In genomic region chr16:31712064-31712540, GRCh38 we compare ENCODE assay signal across 1 cellular context.
TF ChIP-seq lines count a peak whose summit lies in the region.

No MANE protein-coding gene starts in this region.

TF ChIP-seq in HepG2, 621 proteins besides CTCF, POLR2A, EP300 and RAD21 (continued from another document):
- no peak for TF ChIP-seq PBX2 (CRISPR knock-in tag; IDR thresholded peaks at IDR 0.05)
- peak; percentile 72; the same call in 1 of the 2 replicates for TF ChIP-seq ZC3H13 (CRISPR knock-in tag; IDR thresholded peaks at IDR 0.05)
- no peak for TF ChIP-seq PRDM4 (CRISPR knock-in tag; IDR thresholded peaks at IDR 0.05; ENCODE audit: borderline replicate concordance)
- no peak for TF ChIP-seq HDAC6 (IDR thresholded peaks at IDR 0.05; ENCODE audit: low read depth, low read length)
- 0 out of 2 replicates have a peak, but pooled peaks have one; percentile 21 for TF ChIP-seq HOXA3 (CRISPR knock-in tag; IDR thresholded peaks at IDR 0.05)
- TF ChIP-seq ZNF326 (CRISPR knock-in tag; IDR thresholded peaks at IDR 0.05; ENCODE audit: borderline replicate concordance), result peak; percentile 85; the same call in 1 of the 2 replicates
- 0 out of 2 replicates have a peak, but pooled peaks have one; percentile 29 for TF ChIP-seq ZBTB4 (CRISPR knock-in tag; IDR thresholded peaks at IDR 0.05; ENCODE audit: borderline replicate concordance)
- TF ChIP-seq ATRX (CRISPR knock-in tag; IDR thresholded peaks at IDR 0.05; ENCODE audit: borderline replicate concordance), result no peak
- no peak for TF ChIP-seq MXD4 (CRISPR knock-in tag; IDR thresholded peaks at IDR 0.05)
- TF ChIP-seq AKAP8 (CRISPR knock-in tag; IDR thresholded peaks at IDR 0.05), result peak; percentile 47; the same call in 1 of the 2 replicates
- peak; percentile 17; the same call in 1 of the 2 replicates for TF ChIP-seq SALL1 (CRISPR knock-in tag; IDR thresholded peaks at IDR 0.05)
- no peak for TF ChIP-seq KMT2B (CRISPR knock-in tag; IDR thresholded peaks at IDR 0.05)
- TF ChIP-seq ZNF225 (CRISPR knock-in tag; IDR thresholded peaks at IDR 0.05), result 0 out of 2 replicates have a peak, but pooled peaks have one; percentile 55
- no peak for TF ChIP-seq PRPF4 (IDR thresholded peaks at IDR 0.05; ENCODE audit: low read depth, low read length, poor library complexity, severe bottlenecking)
- no peak for TF ChIP-seq SOX6 (IDR thresholded peaks at IDR 0.05)
- no peak; the same call in 1 of the 2 replicates for TF ChIP-seq SOX6 (CRISPR knock-in tag; IDR thresholded peaks at IDR 0.05)
- no peak for TF ChIP-seq MTA1 (CRISPR knock-in tag; IDR thresholded peaks at IDR 0.05; ENCODE audit: borderline replicate concordance)
- TF ChIP-seq ZEB1 (IDR thresholded peaks at IDR 0.05; ENCODE audit: insufficient replicate concordance, low read depth), result peak; percentile 69
- no peak for TF ChIP-seq HMGXB4 (CRISPR knock-in tag; IDR thresholded peaks at IDR 0.05; ENCODE audit: borderline replicate concordance in 1 of 2, low read depth in 1 of 2)
- no peak for TF ChIP-seq ZNF879 (CRISPR knock-in tag; IDR thresholded peaks at IDR 0.05)
- no peak for TF ChIP-seq IRF2 (CRISPR knock-in tag; IDR thresholded peaks at IDR 0.05)
- TF ChIP-seq ZNF451 (CRISPR knock-in tag; IDR thresholded peaks at IDR 0.05), result no peak
- no peak for TF ChIP-seq HNRNPLL (IDR thresholded peaks at IDR 0.05; ENCODE audit: low read depth, low read length, poor library complexity, severe bottlenecking)
- TF ChIP-seq MAX (IDR thresholded peaks at IDR 0.05), result no peak
- TF ChIP-seq ZNF749 (CRISPR knock-in tag; IDR thresholded peaks at IDR 0.05; ENCODE audit: borderline replicate concordance), result 0 out of 2 replicates have a peak, but pooled peaks have one; percentile 39
- TF ChIP-seq HNRNPK (IDR thresholded peaks at IDR 0.05; ENCODE audit: low read depth, low read length, poor library complexity, severe bottlenecking), result no peak
- no peak for TF ChIP-seq ZNF772 (CRISPR knock-in tag; IDR thresholded peaks at IDR 0.05)
- TF ChIP-seq PAX8 (CRISPR knock-in tag; IDR thresholded peaks at IDR 0.05; ENCODE audit: borderline replicate concordance), result no peak
- no peak for TF ChIP-seq SCMH1 (CRISPR knock-in tag; IDR thresholded peaks at IDR 0.05; ENCODE audit: borderline replicate concordance)
- TF ChIP-seq ZNF724P (CRISPR knock-in tag; IDR thresholded peaks at IDR 0.05; ENCODE audit: borderline replicate concordance), result no peak
- TF ChIP-seq ZNF574 (CRISPR knock-in tag; IDR thresholded peaks at IDR 0.05), result no peak
- no peak for TF ChIP-seq ZNF501 (CRISPR knock-in tag; IDR thresholded peaks at IDR 0.05)
- TF ChIP-seq ZNF281 (CRISPR knock-in tag; IDR thresholded peaks at IDR 0.05; ENCODE audit: borderline replicate concordance), result peak; percentile 86
- no peak for TF ChIP-seq SMC3 (IDR thresholded peaks at IDR 0.05; ENCODE audit: low read length)
